1 cellular context compared by ENCODE assay signal in the genomic region with DNA sequence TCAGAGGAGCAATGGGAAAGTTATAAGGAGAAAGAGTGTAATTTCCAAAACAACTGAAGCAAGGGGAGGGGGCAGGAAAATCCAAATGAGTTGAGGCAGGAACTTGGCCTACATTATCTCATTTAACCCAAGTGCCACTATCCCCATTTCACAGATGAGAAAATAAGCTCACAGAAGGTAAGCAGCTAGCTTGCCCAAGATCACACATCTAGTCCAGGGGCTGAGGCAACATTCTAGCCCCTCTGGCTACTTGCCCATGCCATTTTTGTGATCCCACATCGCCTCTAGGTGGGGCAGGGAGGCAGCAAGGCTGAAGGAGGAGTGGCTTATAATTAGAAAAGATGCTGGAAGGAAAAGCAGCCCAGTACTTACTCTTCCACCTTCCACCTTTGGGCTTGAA.
TF ChIP-seq lines count a peak whose summit lies in the region.

No MANE protein-coding gene starts in this region.

TF ChIP-seq in WTC11, 78 proteins besides CTCF, POLR2A, EP300 and RAD21 (continued from another document):
- TF ChIP-seq ZNF425 (CRISPR knock-in tag; conservative IDR thresholded peaks at IDR 0.05) (peak; percentile 71; the same call in 1 of the 2 replicates), ZNF138 (CRISPR knock-in tag; conservative IDR thresholded peaks at IDR 0.05) (no peak), RELA (CRISPR knock-in tag; IDR thresholded peaks at IDR 0.05; ENCODE audit: borderline replicate concordance) (no peak), JUN (CRISPR knock-in tag; IDR thresholded peaks at IDR 0.05) (no peak), SOX15 (CRISPR knock-in tag; IDR thresholded peaks at IDR 0.05) (no peak), NFE2L1 (CRISPR knock-in tag; IDR thresholded peaks at IDR 0.05) (no peak), CREB1 (CRISPR knock-in tag; IDR thresholded peaks at IDR 0.05) (no peak), TEAD4 (CRISPR knock-in tag; IDR thresholded peaks at IDR 0.05) (no peak), NFATC4 (CRISPR knock-in tag; IDR thresholded peaks at IDR 0.05) (peak; percentile 22; the same call in 1 of the 2 replicates), ZNF416 (CRISPR knock-in tag; IDR thresholded peaks at IDR 0.05) (no peak)
- TF ChIP-seq, protein P1, sequence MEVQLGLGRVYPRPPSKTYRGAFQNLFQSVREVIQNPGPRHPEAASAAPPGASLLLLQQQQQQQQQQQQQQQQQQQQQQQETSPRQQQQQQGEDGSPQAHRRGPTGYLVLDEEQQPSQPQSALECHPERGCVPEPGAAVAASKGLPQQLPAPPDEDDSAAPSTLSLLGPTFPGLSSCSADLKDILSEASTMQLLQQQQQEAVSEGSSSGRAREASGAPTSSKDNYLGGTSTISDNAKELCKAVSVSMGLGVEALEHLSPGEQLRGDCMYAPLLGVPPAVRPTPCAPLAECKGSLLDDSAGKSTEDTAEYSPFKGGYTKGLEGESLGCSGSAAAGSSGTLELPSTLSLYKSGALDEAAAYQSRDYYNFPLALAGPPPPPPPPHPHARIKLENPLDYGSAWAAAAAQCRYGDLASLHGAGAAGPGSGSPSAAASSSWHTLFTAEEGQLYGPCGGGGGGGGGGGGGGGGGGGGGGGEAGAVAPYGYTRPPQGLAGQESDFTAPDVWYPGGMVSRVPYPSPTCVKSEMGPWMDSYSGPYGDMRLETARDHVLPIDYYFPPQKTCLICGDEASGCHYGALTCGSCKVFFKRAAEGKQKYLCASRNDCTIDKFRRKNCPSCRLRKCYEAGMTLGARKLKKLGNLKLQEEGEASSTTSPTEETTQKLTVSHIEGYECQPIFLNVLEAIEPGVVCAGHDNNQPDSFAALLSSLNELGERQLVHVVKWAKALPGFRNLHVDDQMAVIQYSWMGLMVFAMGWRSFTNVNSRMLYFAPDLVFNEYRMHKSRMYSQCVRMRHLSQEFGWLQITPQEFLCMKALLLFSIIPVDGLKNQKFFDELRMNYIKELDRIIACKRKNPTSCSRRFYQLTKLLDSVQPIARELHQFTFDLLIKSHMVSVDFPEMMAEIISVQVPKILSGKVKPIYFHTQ (CRISPR knock-in tag; IDR thresholded peaks at IDR 0.05) = peak; percentile 68; the same call in 1 of the 2 replicates
